ENCODE assay signal across 9 cellular contexts in genomic region chr18:79798346-79798998, GRCh38. TPM values are rescaled to one million over a fixed set of nuclear protein-coding genes. Genes with fewer than 3 reads are reported as not detected.
DNase-seq lines count a peak whose midpoint lies in the region; ATAC-seq, FAIRE-seq and TF ChIP-seq lines count a peak whose summit lies in the region.
"Had no signal": no experiment of that assay in that cellular context is flagged by ENCODE, and none has a peak within 500 bp of the region (broad histone marks: within the 10 kb centered on the region; RNA-seq: fewer than 3 reads in every experiment).

No MANE protein-coding gene starts in this region.

- H3K4me1 ChIP-seq in HUES48 (ENCODE audit: control insufficient read depth, insufficient read depth, low read length) (peaks cover 3% of the 10 kb centered on the region; the same call in 1 of the 2 replicates), left lung (peaks cover 11 to 42% of the 10 kb centered on the region in 2 donors), small intestine (ENCODE audit: control insufficient read depth in 2 of 2, insufficient read depth in 1 of 2, low read depth in 1 of 2, low read length in 1 of 2) (peaks cover 0 to 3% of the 10 kb centered on the region in 2 donors)
- peaks cover 7% of the 10 kb centered on the region for H3K4me1 ChIP-seq in effector memory CD4-positive, alpha-beta T cell (ENCODE audit: control insufficient read depth, insufficient read depth, low read length, poor library complexity, severe bottlenecking)

- no peak overlapping the region for H3K9ac ChIP-seq in HUES48 (ENCODE audit: low read depth, low read length)

- intact Hi-C loops in left lung (cut with DNase I) = no loop called here

- H3K27ac ChIP-seq in HUES48 (ENCODE audit: low read depth, low read length) = no peak overlapping the region
- no peak overlapping the region for H3K27ac ChIP-seq in brain microvascular endothelial cell
- H3K27ac ChIP-seq in left lung = no peak overlapping the region
- H3K27ac ChIP-seq in small intestine (ENCODE audit: low read depth in 1 of 2, low read length in 1 of 2) = no peak overlapping the region
- no peak overlapping the region for H3K27ac ChIP-seq in effector memory CD4-positive, alpha-beta T cell (ENCODE audit: insufficient read depth, low read length, poor library complexity, severe bottlenecking)

- no peak for FAIRE-seq in small intestine (lab: Jason Lieb, UNC)

- WGBS in small intestine, 3 donors = 1% methylated on average over 36 to 78 of the region's 78 CpGs

- in situ Hi-C loops in brain microvascular endothelial cell (cut with HindIII; ENCODE audit: low pct_ligation_motif_present, low sequenced_read_pairs) = no loop called here

- peaks cover 44% of the 10 kb centered on the region for H3K27me3 ChIP-seq in HUES48 (ENCODE audit: control insufficient read depth, insufficient read depth, low read length)
- peaks cover 19% of the 10 kb centered on the region for H3K27me3 ChIP-seq in brain microvascular endothelial cell (replicated peaks)
- H3K27me3 ChIP-seq in left lung = peaks cover 35 to 70% of the 10 kb centered on the region in 2 donors
- H3K27me3 ChIP-seq in small intestine (ENCODE audit: control insufficient read depth in 2 of 2, insufficient read depth in 2 of 2, low read length in 2 of 2) = peaks cover 0 to 21% of the 10 kb centered on the region in 2 donors
- H3K27me3 ChIP-seq in effector memory CD4-positive, alpha-beta T cell (replicated peaks; ENCODE audit: control insufficient read depth, insufficient read depth, low read length, poor library complexity, severe bottlenecking) = peaks cover 15% of the 10 kb centered on the region

- DNase-seq in brain microvascular endothelial cell (no peak), left lung (peak in 1 of 2 donors; percentile 30), small intestine (peak; percentile 5)
- DNase-seq in effector memory CD4-positive, alpha-beta T cell = no peak

- peak; percentile 10 for ATAC-seq in left lung
- ATAC-seq in HG02610 (IDR thresholded peaks at IDR 0.05; ENCODE audit: unreplicated experiment) = no peak
- ATAC-seq in HG03097 (IDR thresholded peaks at IDR 0.05; ENCODE audit: low FRiP score, unreplicated experiment) = no peak
- no peak for ATAC-seq in HG02571 (IDR thresholded peaks at IDR 0.05; ENCODE audit: unreplicated experiment)

- peak overlapping the region; percentile 50 for H3K4me3 ChIP-seq in HUES48 (ENCODE audit: low read depth, low read length)
- peak overlapping the region; percentile 32 for H3K4me3 ChIP-seq in brain microvascular endothelial cell (ENCODE audit: low read depth, low read length)
- peak overlapping the region; percentile 28 to 44 for H3K4me3 ChIP-seq in left lung
- H3K4me3 ChIP-seq in small intestine (ENCODE audit: low read depth in 1 of 2, low read length in 2 of 2) = peak overlapping the region in 1 of 2 donors; percentile 61
- H3K4me3 ChIP-seq in effector memory CD4-positive, alpha-beta T cell (ENCODE audit: insufficient read depth, low read depth, low read length, poor library complexity, severe bottlenecking) = no peak overlapping the region

- TF ChIP-seq CTCF in brain microvascular endothelial cell (IDR thresholded peaks at IDR 0.05; ENCODE audit: low read depth, low read length, missing control alignments) = no peak
- no peak for TF ChIP-seq CTCF in left lung (IDR thresholded peaks at IDR 0.05)

- no peaks in the 10 kb centered on the region for H3K36me3 ChIP-seq in HUES48 (ENCODE audit: control insufficient read depth, insufficient read depth, low read length)
- H3K36me3 ChIP-seq in brain microvascular endothelial cell (replicated peaks) = no peaks in the 10 kb centered on the region
- no peaks in the 10 kb centered on the region for H3K36me3 ChIP-seq in left lung
- H3K36me3 ChIP-seq in small intestine (ENCODE audit: control insufficient read depth in 2 of 2, insufficient read depth in 2 of 2, low read length in 2 of 2) = no peaks in the 10 kb centered on the region
- no peaks in the 10 kb centered on the region for H3K36me3 ChIP-seq in effector memory CD4-positive, alpha-beta T cell (ENCODE audit: control insufficient read depth, insufficient read depth, low read length)

- H3K9me3 ChIP-seq in HUES48 (ENCODE audit: control insufficient read depth, insufficient read depth, low read length) (no peaks in the 10 kb centered on the region), left lung (no peaks in the 10 kb centered on the region), small intestine (ENCODE audit: control insufficient read depth, low read depth) (no peaks in the 10 kb centered on the region)
- no peaks in the 10 kb centered on the region for H3K9me3 ChIP-seq in effector memory CD4-positive, alpha-beta T cell (ENCODE audit: control insufficient read depth, low read length)

RNA-seq across cellular contexts. Expression of gene KCNG2, which starts 0.7 kb away (rescaled TPM):
- total RNA-seq in left lung = 1 to 10 TPM in 1 of 2 donors, under 1 TPM in 1; 0.20 to 1.1 TPM
- polyA plus RNA-seq in small intestine = under 1 TPM in 1 of 3 donors, not detected in 2; 0.10 TPM
- total RNA-seq: activated T-helper 2 cell treated with anti-CD3 and anti-CD28 coated beads, Interferon-gamma antibody, Interleukin-2, Interleukin-4, amounts not matched to agents 10 μg/mL and 5 μg/mL and 100 μg/mL, durations not matched to agents 14 hours and 24 hours and 36 hours had no signal
